25 cellular contexts compared by ENCODE assay signal in the genomic region with DNA sequence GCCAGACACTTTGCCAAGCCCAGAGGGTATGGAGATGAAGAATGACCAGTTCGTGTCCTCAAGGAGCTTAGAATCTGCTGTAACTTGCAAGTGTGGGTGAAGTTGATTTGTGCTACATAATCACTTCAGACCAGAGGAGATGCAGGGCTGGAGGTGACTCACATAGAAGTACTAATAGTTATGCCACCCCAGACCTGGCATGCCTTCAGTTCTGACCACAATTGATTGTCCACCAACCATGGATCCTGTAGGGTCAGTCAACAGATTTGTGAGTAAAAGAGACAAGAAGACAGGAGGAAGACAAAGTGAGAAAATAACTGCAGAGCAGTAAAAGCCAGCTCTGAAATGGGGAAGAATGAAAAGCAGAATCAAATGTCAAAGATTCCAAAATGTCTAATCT. TPM values are rescaled to one million over a fixed set of nuclear protein-coding genes. Genes with fewer than 3 reads are reported as not detected.
A peak's percentile ranks its signal among the peaks of the same experiment; 100 is the strongest.
DNase-seq lines count a peak whose midpoint lies in the region; ATAC-seq, FAIRE-seq and TF ChIP-seq lines count a peak whose summit lies in the region.
"Had no signal": no experiment of that assay in that cellular context is flagged by ENCODE, and none has a peak within 500 bp of the region (broad histone marks: within the 10 kb centered on the region; RNA-seq: fewer than 3 reads in every experiment).

No MANE protein-coding gene starts in this region.

- no peak for ATAC-seq in HG03442 (IDR thresholded peaks at IDR 0.05; ENCODE audit: unreplicated experiment)
- ATAC-seq: A549, HCT116, left lung had no signal

- peak overlapping the region; percentile 78 for H3K4me2 ChIP-seq in astrocyte (ENCODE audit: low read length)
- H3K4me2 ChIP-seq: A549 had no signal

- H3K27me3 ChIP-seq in astrocyte (ENCODE audit: insufficient read depth, low read length): no peaks in the 10 kb centered on the region
- H3K27me3 ChIP-seq: ascending aorta, esophagus squamous epithelium, left lung, pancreas, SJCRH30 had no signal

- peak overlapping the region; percentile 0 for H3K9ac ChIP-seq in astrocyte (ENCODE audit: low read length)

- H3K4me1 Mint-ChIP-seq in HFFc6 (ENCODE audit: low read depth) (peaks cover 50% of the 10 kb centered on the region), astrocyte (ENCODE audit: low read depth, unreplicated experiment) (peaks cover 35% of the 10 kb centered on the region)
- H3K4me1 Mint-ChIP-seq: CD8-positive, alpha-beta memory T cell had no signal

- H3K4me3 Mint-ChIP-seq in HFFc6 (peak overlapping the region; percentile 50), astrocyte (ENCODE audit: unreplicated experiment) (no peak overlapping the region)
- H3K4me3 Mint-ChIP-seq: CD8-positive, alpha-beta memory T cell; dendritic cell treated with granulocyte-macrophage colony-stimulating factor and Interleukin-4, amounts not matched to agents 40 ng/mL and 50 ng/mL, for 4 days; T-helper 2 cell treated with Interferon-gamma antibody and Interleukin-4, amounts not matched to agents 5 μg/mL and 100 μg/mL, for 36 hours had no signal

- TF ChIP-seq CTCF in HFFc6 (IDR thresholded peaks at IDR 0.05) (no peak), astrocyte (IDR thresholded peaks at IDR 0.05; ENCODE audit: insufficient read depth, low read depth, low read length) (no peak), foreskin fibroblast (IDR thresholded peaks at IDR 0.05; ENCODE audit: low read depth, low read length) (no peak)

- peak overlapping the region; percentile 62 for H3K27ac ChIP-seq in astrocyte (ENCODE audit: low read depth, low read length)
- H3K27ac ChIP-seq: A549, ascending aorta, esophagus squamous epithelium, left lung, pancreas, SJCRH30 had no signal

- H3K4me3 ChIP-seq in astrocyte (ENCODE audit: insufficient read depth, low read depth, low read length): no peak overlapping the region
- H3K4me3 ChIP-seq in foreskin fibroblast (ENCODE audit: low read depth in 1 of 2, low read length in 2 of 2): no peak overlapping the region
- H3K4me3 ChIP-seq: A549, ascending aorta, esophagus squamous epithelium, left lung, pancreas, SJCRH30 had no signal

- H4K20me1 ChIP-seq in astrocyte (ENCODE audit: insufficient read depth, low read length): no peaks in the 10 kb centered on the region

- peak; percentile 43 for FAIRE-seq in astrocyte (lab: Jason Lieb, UNC)
- FAIRE-seq: A549, pancreas had no signal

- H3K36me3 Mint-ChIP-seq in HFFc6 (ENCODE audit: low read depth) (no peaks in the 10 kb centered on the region), astrocyte (ENCODE audit: low read depth, unreplicated experiment) (no peaks in the 10 kb centered on the region)

- peaks cover 30% of the 10 kb centered on the region for H3K4me1 ChIP-seq in astrocyte (ENCODE audit: insufficient read depth, low read length)
- H3K4me1 ChIP-seq: A549, ascending aorta, esophagus squamous epithelium, left lung, pancreas, SJCRH30 had no signal

- H3K27me3 Mint-ChIP-seq in HFFc6 (ENCODE audit: insufficient read depth): peaks cover 2% of the 10 kb centered on the region; the same call in 1 of the 2 replicates
- no peaks in the 10 kb centered on the region for H3K27me3 Mint-ChIP-seq in astrocyte (ENCODE audit: low read depth, unreplicated experiment)
- H3K27me3 Mint-ChIP-seq: dendritic cell treated with granulocyte-macrophage colony-stimulating factor and Interleukin-4, amounts not matched to agents 40 ng/mL and 50 ng/mL, for 4 days had no signal

- H3K9me3 Mint-ChIP-seq in HFFc6 (no peaks in the 10 kb centered on the region), astrocyte (ENCODE audit: unreplicated experiment) (no peaks in the 10 kb centered on the region)
- H3K9me3 Mint-ChIP-seq: dendritic cell treated with granulocyte-macrophage colony-stimulating factor and Interleukin-4, amounts not matched to agents 40 ng/mL and 50 ng/mL, for 4 days; T-helper 2 cell treated with Interferon-gamma antibody and Interleukin-4, amounts not matched to agents 5 μg/mL and 100 μg/mL, for 36 hours had no signal

- no peak overlapping the region for H2AFZ ChIP-seq in astrocyte (ENCODE audit: low read depth, low read length)

- H3K36me3 ChIP-seq in astrocyte (ENCODE audit: insufficient read depth, low read length): no peaks in the 10 kb centered on the region
- H3K36me3 ChIP-seq: ascending aorta, esophagus squamous epithelium, left lung, pancreas, SJCRH30 had no signal

- DNase-seq in AG08395 (ENCODE audit: low spot score) (peak; percentile 76), HFFc6 (peak; percentile 78), astrocyte (ENCODE audit: low read depth) (peak; percentile 92), foreskin fibroblast (peak; percentile 91 to 92), DMS53 (lab: John Stamatoyannopoulos, UW) (no peak), dermis blood vessel endothelial cell (no peak)
- no peak for DNase-seq in stimulated activated CD4-positive, alpha-beta T cell treated with anti-CD3 and anti-CD28 coated beads, Interleukin-12 subunit alpha, Interleukin-12 subunit beta, amount 100 ng/mL, for 4 hours
- DNase-seq: activated CD4-positive, alpha-beta T cell treated with anti-CD3 and anti-CD28 coated beads for 4 hours; activated gamma-delta T cell; CD8-positive, alpha-beta memory T cell; esophagus squamous epithelium; left lung; MM.1S; NCI-H1930; NCI-H524 treated with DMSO at 0.1 percent for 48 hours; pancreas; SJCRH30; stimulated activated naive CD4-positive, alpha-beta T cell treated with Interleukin-2 at 50 U/mL for 16 hours had no signal

- no peaks in the 10 kb centered on the region for H3K79me2 ChIP-seq in astrocyte (ENCODE audit: insufficient read depth, low read length)

- peak overlapping the region; percentile 64 for H3K27ac Mint-ChIP-seq in HFFc6
- H3K27ac Mint-ChIP-seq in astrocyte (ENCODE audit: unreplicated experiment): peak overlapping the region; percentile 77
- H3K27ac Mint-ChIP-seq: dendritic cell treated with granulocyte-macrophage colony-stimulating factor and Interleukin-4, amounts not matched to agents 40 ng/mL and 50 ng/mL, for 4 days; T-helper 2 cell treated with Interferon-gamma antibody and Interleukin-4, amounts not matched to agents 5 μg/mL and 100 μg/mL, for 36 hours had no signal

- H3K9me3 ChIP-seq in astrocyte (ENCODE audit: insufficient read depth, low read depth, low read length): no peaks in the 10 kb centered on the region
- H3K9me3 ChIP-seq: A549, ascending aorta, esophagus squamous epithelium, left lung, pancreas, SJCRH30 had no signal

RNA-seq across cellular contexts. Expression of gene BMPER, which starts 51.2 kb away (rescaled TPM):
- 10 to 100 TPM in 4 of 6 experiments, 1 to 10 TPM in 2; 9.4 to 13.5 (median 11.1) TPM for total RNA-seq in HFFc6 (2021; fragmentation: NEBNext Ultra II Directional; extraction: Animal tissue kit (Norgen Biotek cat#: 25700))
- total RNA-seq in astrocyte (2.1 and 4.4 TPM in 2 replicates), dermis blood vessel endothelial cell (0.70 and 1.0 TPM in 2 replicates)
- total RNA-seq: ascending aorta; CD8-positive, alpha-beta memory T cell; G401 had no signal

Comparison
In these comparisons a context has a peak if more than half of its experiments do, and no peak if none do; other contexts are left out.
1. DNase-seq: peak in AG08395 (single experiment), HFFc6 (single experiment), astrocyte (single experiment) and foreskin fibroblast (2 of 2); none in DMS53 (single experiment), dermis blood vessel endothelial cell (single experiment) and stimulated activated CD4-positive, alpha-beta T cell treated with anti-CD3 and anti-CD28 coated beads, Interleukin-12 subunit alpha, Interleukin-12 subunit beta, amount 100 ng/mL, for 4 hours (single experiment).